13 cellular contexts compared by ENCODE assay signal in the genomic region with DNA sequence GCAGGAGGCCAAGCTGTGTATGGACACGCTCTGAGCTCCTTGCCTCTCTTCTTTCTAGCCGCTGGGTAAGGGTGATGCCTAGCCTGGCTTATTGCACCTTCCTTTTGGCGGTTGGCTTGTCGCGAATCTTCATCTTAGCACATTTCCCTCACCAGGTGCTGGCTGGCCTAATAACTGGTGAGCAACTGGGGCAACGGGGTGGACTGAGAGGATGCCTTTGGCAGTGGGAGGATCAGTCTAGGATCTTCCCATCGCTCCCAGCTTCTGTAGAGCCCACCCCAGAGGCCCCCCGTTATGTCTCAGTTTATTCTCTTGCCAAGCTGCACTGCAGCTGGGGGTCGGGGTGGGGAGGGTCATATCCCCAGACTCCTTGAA.
"Had no signal": no experiment of that assay in that cellular context is flagged by ENCODE, and none has a peak within 500 bp of the region (broad histone marks: within the 10 kb centered on the region; RNA-seq: fewer than 3 reads in every experiment).

No MANE protein-coding gene starts in this region.

- H3K27ac ChIP-seq: left lung had no signal

- H3K9me3 ChIP-seq: left lung, prostate gland had no signal

- DNase-seq: activated CD4-positive, alpha-beta T cell treated with anti-CD3 and anti-CD28 coated beads, Interleukin-2, amount 50 U/mL, for 48 hours; activated naive CD8-positive, alpha-beta T cell treated with anti-CD3 and anti-CD28 coated beads, Interleukin-2, amount 10 ng/mL, durations not matched to agents 7 days and 5 days; amygdala; caudate nucleus; dorsolateral prefrontal cortex; left lung; mammary epithelial cell; right cardiac atrium; stimulated activated naive CD8-positive, alpha-beta T cell treated with anti-CD3 and anti-CD28 coated beads, Interleukin-15, amount 100 ng/mL, for 72 hours; trophoblast cell had no signal

- H3K27me3 ChIP-seq: dorsolateral prefrontal cortex, left lung had no signal

- H3K27me3 Mint-ChIP-seq: activated naive CD8-positive, alpha-beta T cell treated with anti-CD3 and anti-CD28 coated beads, Interleukin-2, amount 10 ng/mL, durations not matched to agents 7 days and 5 days; stimulated activated naive CD8-positive, alpha-beta T cell treated with anti-CD3 and anti-CD28 coated beads, Interleukin-15, amount 100 ng/mL, for 72 hours had no signal

- H3K9me3 Mint-ChIP-seq: activated naive CD8-positive, alpha-beta T cell treated with anti-CD3 and anti-CD28 coated beads, Interleukin-2, amount 10 ng/mL, durations not matched to agents 7 days and 5 days; activated T-helper 1 cell treated with anti-CD3 and anti-CD28 coated beads, Interleukin-12 subunit alpha, Interleukin-12 subunit beta, Interleukin-2, Interleukin-4 antibody, amounts not matched to agents 30 ng/mL and 10 ng/mL and 1 ng/mL, durations not matched to agents 14 hours and 24 hours and 36 hours; stimulated activated naive CD8-positive, alpha-beta T cell treated with anti-CD3 and anti-CD28 coated beads, Interleukin-15, amount 100 ng/mL, for 72 hours had no signal

- H3K27ac Mint-ChIP-seq: activated T-helper 1 cell treated with anti-CD3 and anti-CD28 coated beads, Interleukin-12 subunit alpha, Interleukin-12 subunit beta, Interleukin-2, Interleukin-4 antibody, amounts not matched to agents 30 ng/mL and 10 ng/mL and 1 ng/mL, durations not matched to agents 14 hours and 24 hours and 36 hours had no signal

- H3K4me3 Mint-ChIP-seq: activated naive CD8-positive, alpha-beta T cell treated with anti-CD3 and anti-CD28 coated beads, Interleukin-2, amount 10 ng/mL, durations not matched to agents 7 days and 5 days; activated T-helper 1 cell treated with anti-CD3 and anti-CD28 coated beads, Interleukin-12 subunit alpha, Interleukin-12 subunit beta, Interleukin-2, Interleukin-4 antibody, amounts not matched to agents 30 ng/mL and 10 ng/mL and 1 ng/mL, durations not matched to agents 14 hours and 24 hours and 36 hours; stimulated activated naive CD8-positive, alpha-beta T cell treated with anti-CD3 and anti-CD28 coated beads, Interleukin-15, amount 100 ng/mL, for 72 hours had no signal

- ATAC-seq: left lung; right cardiac atrium; stimulated activated naive CD8-positive, alpha-beta T cell treated with anti-CD3 and anti-CD28 coated beads, Interleukin-15, amount 100 ng/mL, for 72 hours had no signal

- H3K36me3 ChIP-seq: prostate gland had no signal

- H3K4me3 ChIP-seq: dorsolateral prefrontal cortex, left lung, prostate gland, skin epidermis had no signal
